22 cellular contexts compared by ENCODE assay signal in genomic region chr16:68420366-68420765, GRCh38. TPM values are rescaled to one million over a fixed set of nuclear protein-coding genes. Genes with fewer than 3 reads are reported as not detected.
DNase-seq lines count a peak whose midpoint lies in the region; ATAC-seq lines count a peak whose summit lies in the region.
"Had no signal": no experiment of that assay in that cellular context is flagged by ENCODE, and none has a peak within 500 bp of the region (broad histone marks: within the 10 kb centered on the region; RNA-seq: fewer than 3 reads in every experiment).

No MANE protein-coding gene starts in this region.

- DNase-seq in DMS79 treated with DMSO at 0.1 percent for 48 hours (lab: John Stamatoyannopoulos, UW) (peak; percentile 94), NCI-H1436 (lab: John Stamatoyannopoulos, UW) (peak; percentile 44), NCI-H345 treated with DMSO at 0.1 percent for 48 hours (lab: John Stamatoyannopoulos, UW; ENCODE audit: unreplicated experiment) (peak; percentile 94), mesendoderm (peak; percentile 70), AG20443 (ENCODE audit: low spot score) (no peak)
- DNase-seq: activated CD4-positive, alpha-beta T cell treated with anti-CD3 and anti-CD28 coated beads for 1 hour; activated CD8-positive, alpha-beta T cell treated with anti-CD3 and anti-CD28 coated beads, Interleukin-2, amount 10 ng/mL, durations not matched to agents 7 days and 5 days; activated naive CD4-positive, alpha-beta T cell; activated T-cell treated with anti-CD3 and anti-CD28 coated beads, Interleukin-2, amount 50 U/mL, for 1 hour; aorta; glutamatergic neuron; GOT3; IMR-90; NCI-H1105 treated with DMSO at 0.1 percent for 48 hours; NCI-H526; stimulated activated CD4-positive, alpha-beta T cell treated with anti-CD3 and anti-CD28 coated beads, Interleukin-1b, Interleukin-23, amount 100 ng/mL, for 48 hours; testis had no signal

- H2BK5ac ChIP-seq in mesendoderm (ENCODE audit: low read length): no peak overlapping the region

- no peak overlapping the region for H4K8ac ChIP-seq in mesendoderm (ENCODE audit: low read depth, low read length)

- H2AK5ac ChIP-seq in mesendoderm (ENCODE audit: low read length): no peak overlapping the region

- H3K4me3 ChIP-seq in mesendoderm (ENCODE audit: low read length): no peak overlapping the region
- H3K4me3 ChIP-seq: testis had no signal

- H2BK15ac ChIP-seq in mesendoderm (replicated peaks; ENCODE audit: low read depth): no peak overlapping the region

- no peak overlapping the region for H3K27ac ChIP-seq in mesendoderm (ENCODE audit: low read depth, low read length)
- H3K27ac ChIP-seq: testis had no signal

- no peaks in the 10 kb centered on the region for H3K79me1 ChIP-seq in mesendoderm (ENCODE audit: low read length)

- H3K79me2 ChIP-seq in mesendoderm (ENCODE audit: control insufficient read depth, insufficient read depth, low read length): no peaks in the 10 kb centered on the region

- ATAC-seq in HG02852 (IDR thresholded peaks at IDR 0.05; ENCODE audit: unreplicated experiment) (no peak), HG02678 (IDR thresholded peaks at IDR 0.05; ENCODE audit: unreplicated experiment) (no peak)
- ATAC-seq: activated CD8-positive, alpha-beta T cell treated with anti-CD3 and anti-CD28 coated beads, Interleukin-2, amount 10 ng/mL, durations not matched to agents 7 days and 5 days; Right ventricle myocardium inferior; stimulated activated effector memory CD8-positive, alpha-beta T cell treated with anti-CD3 and anti-CD28 coated beads, Interleukin-12 subunit alpha, Interleukin-12 subunit beta, amount 100 ng/mL, for 72 hours had no signal

- H3K4me2 ChIP-seq in mesendoderm (ENCODE audit: low read length): no peak overlapping the region

- H3K27me3 ChIP-seq in mesendoderm (ENCODE audit: insufficient read depth, low read length, poor library complexity): no peaks in the 10 kb centered on the region
- H3K27me3 ChIP-seq: testis had no signal

- no peak overlapping the region for H3K23ac ChIP-seq in mesendoderm (ENCODE audit: low read length)

- H2BK120ac ChIP-seq in mesendoderm (ENCODE audit: low read depth, low read length): no peak overlapping the region

- no peaks in the 10 kb centered on the region for H3K4me1 ChIP-seq in mesendoderm (ENCODE audit: control insufficient read depth, low read depth, low read length)
- H3K4me1 ChIP-seq: testis had no signal

- H3K36me3 ChIP-seq in mesendoderm (ENCODE audit: control insufficient read depth, insufficient read depth, low read length): no peaks in the 10 kb centered on the region

- no peak overlapping the region for H3K9ac ChIP-seq in mesendoderm (ENCODE audit: low read length)

- no peak overlapping the region for H3K4ac ChIP-seq in mesendoderm (ENCODE audit: low read depth, low read length)

- WGBS in mesendoderm (ENCODE audit: extremely low coverage, insufficient coverage, low lambda C conversion rate): no CpG with 5 or more reads among the region's 3 CpGs

- no peak overlapping the region for H3K56ac ChIP-seq in mesendoderm (ENCODE audit: low read length)

- H3K18ac ChIP-seq in mesendoderm (ENCODE audit: low read length): no peak overlapping the region

- no peak overlapping the region for H4K5ac ChIP-seq in mesendoderm (ENCODE audit: low read length)

RNA-seq across cellular contexts. Expression of gene SMPD3, which starts 27.9 kb away (rescaled TPM):
- 0.66 TPM for polyA plus RNA-seq in mesendoderm (2013, experiment 1 of 2)
- 0.49 TPM for polyA plus RNA-seq in mesendoderm (2013, experiment 2 of 2)
- polyA plus RNA-seq: endothelial cell of umbilical vein, IMR-90 had no signal
